ENCODE assay signal across 13 cellular contexts in genomic region chr7:23254051-23254681, GRCh38.
"Had no signal": no experiment of that assay in that cellular context is flagged by ENCODE, and none has a peak within 500 bp of the region (broad histone marks: within the 10 kb centered on the region; RNA-seq: fewer than 3 reads in every experiment).

No MANE protein-coding gene starts in this region.

- H3K4me3 ChIP-seq: thoracic aorta had no signal

- H3K27ac ChIP-seq: thoracic aorta had no signal

- H3K9me3 ChIP-seq: thoracic aorta had no signal

- DNase-seq: activated B cell treated with CpG ODN at 0.5 μM for 24 hours; activated CD4-positive, alpha-beta T cell treated with anti-CD3 and anti-CD28 coated beads, Interleukin-2, amount 50 U/mL, for 1 hour; activated naive CD4-positive, alpha-beta T cell treated with anti-CD3 and anti-CD28 coated beads, Interleukin-2, amount 10 ng/mL, durations not matched to agents 7 days and 5 days; activated T-cell treated with anti-CD3 and anti-CD28 coated beads for 4 hours; glutamatergic neuron; stimulated activated CD4-positive, alpha-beta T cell treated with anti-CD3 and anti-CD28 coated beads, Interleukin-15, amount 100 ng/mL, for 24 hours; stimulated activated CD4-positive, alpha-beta T cell treated with anti-CD3 and anti-CD28 coated beads, Interleukin-4, amount 100 ng/mL, for 4 hours; stimulated activated naive CD8-positive, alpha-beta T cell treated with anti-CD3 and anti-CD28 coated beads, Interleukin-15, amount 100 ng/mL, for 72 hours; T-helper 1 cell had no signal

- FAIRE-seq: islet of Langerhans had no signal

- ATAC-seq: activated T-helper 17 cell treated with anti-CD3 and anti-CD28 coated beads, Interleukin-2, amount 50 U/mL, for 72 hours; left lobe of liver; stimulated activated naive CD8-positive, alpha-beta T cell treated with anti-CD3 and anti-CD28 coated beads, Interleukin-15, amount 100 ng/mL, for 72 hours had no signal
